ENCODE assay signal across 8 cellular contexts in genomic region chr6:131807644-131808459, GRCh38. TPM values are rescaled to one million over a fixed set of nuclear protein-coding genes. Genes with fewer than 3 reads are reported as not detected.
DNase-seq lines count a peak whose midpoint lies in the region; FAIRE-seq and TF ChIP-seq lines count a peak whose summit lies in the region.

TSS of gene ENPP1 (plus strand) at chr6:131808020. CDS start at chr6:131808036, 16 bp downstream.

- peak; percentile 75 for DNase-seq in Daoy (ENCODE audit: low read depth)
- peak; percentile 83 for DNase-seq in NCI-H146 treated with DMSO at 0.1 percent for 48 hours (lab: John Stamatoyannopoulos, UW; ENCODE audit: unreplicated experiment)
- DNase-seq in bronchial epithelial cell (ENCODE audit: low read depth): peak; percentile 20
- DNase-seq in immature natural killer cell: peak; percentile 38 to 51 (median 40)
- DNase-seq in OCI-M2 (lab: John Stamatoyannopoulos, UW; ENCODE audit: unreplicated experiment): no peak

- H3K36me3 ChIP-seq in HEK293 (ENCODE audit: control insufficient read depth in 2 of 2, insufficient read depth in 1 of 2, low read length in 2 of 2) (no peaks in the 10 kb centered on the region; a peak in 1 of 3 replicates), bronchial epithelial cell (ENCODE audit: control insufficient read depth, insufficient read depth, low read length) (no peaks in the 10 kb centered on the region)

- H3K4me1 Mint-ChIP-seq in immature natural killer cell: peaks cover 22 to 31% of the 10 kb centered on the region in 2 donors

- peak within 1 kb of the TSS; percentile 83 to 91 (median 87) for H3K4me3 Mint-ChIP-seq in immature natural killer cell

- H3K4me3 ChIP-seq in HEK293 (ENCODE audit: low read depth, low read length): peak within 1 kb of the TSS; percentile 58
- H3K4me3 ChIP-seq in bronchial epithelial cell (ENCODE audit: low read depth, low read length): peak within 1 kb of the TSS; percentile 47
- H3K4me3 ChIP-seq in skin epidermis: peak within 1 kb of the TSS; percentile 25 to 59 (median 40)

- peaks cover 3 to 7% (median 4%) of the 10 kb centered on the region in 3 donors for H3K27me3 Mint-ChIP-seq in immature natural killer cell (ENCODE audit: low read depth in 3 of 3)

- H3K36me3 Mint-ChIP-seq in immature natural killer cell: no peaks in the 10 kb centered on the region

- POLR2A ChIA-PET in HEK293 (lab: Yijun Ruan, JAX): interaction anchor here (0.6 to 1.8 kb wide), 5 partner anchors 10 to 143 kb away, joined by 3 to 9 read pairs (median 4); partner anchors contain the start of gene CCN2

- no peaks in the 10 kb centered on the region for H3K9me3 Mint-ChIP-seq in immature natural killer cell

- H3K27ac Mint-ChIP-seq in immature natural killer cell: peak within 1 kb of the TSS in 4 of 6 donors; percentile 12 to 30 (median 20)

- no peaks in the 10 kb centered on the region for H3K9me3 ChIP-seq in HEK293 (ENCODE audit: control insufficient read depth, insufficient read depth, low read depth, low read length)

- FAIRE-seq in bronchial epithelial cell (lab: Jason Lieb, UNC): no peak

- no peak; the same call in 1 of the 2 replicates for TF ChIP-seq CTCF in HEK293 (tag by site-specific recombination; IDR thresholded peaks at IDR 0.05)
- TF ChIP-seq CTCF in VCaP (conservative IDR thresholded peaks at IDR 0.05): peak; percentile 60
- no peak for TF ChIP-seq CTCF in bronchial epithelial cell (IDR thresholded peaks at IDR 0.05; ENCODE audit: insufficient read depth, low read length, severe bottlenecking)

- peaks cover 2% of the 10 kb centered on the region for H3K27me3 ChIP-seq in bronchial epithelial cell (ENCODE audit: control insufficient read depth, insufficient read depth, low read length)

- H3K27ac ChIP-seq in HEK293 (ENCODE audit: extremely low read depth, low read depth, low read length) (peak within 1 kb of the TSS; percentile 95), VCaP (peak within 1 kb of the TSS; percentile 66), skin epidermis (peak within 1 kb of the TSS in 10 of 21 experiments; percentile 16 to 79 (median 52))

- CTCF ChIA-PET in HEK293 (lab: Yijun Ruan, JAX): interaction anchor here (0.7 to 1.5 kb wide), 6 partner anchors 107 to 471 kb away, joined by 3 to 5 read pairs (median 3); partner anchors contain the start of gene MED23

- peaks cover 9% of the 10 kb centered on the region; the same call in 1 of the 2 replicates for H3K4me1 ChIP-seq in HEK293 (ENCODE audit: control insufficient read depth, insufficient read depth, low read length)

TF ChIP-seq in HEK293, 187 proteins besides CTCF, POLR2A, EP300 and RAD21 (continues in another document):
- no peak for TF ChIP-seq GFI1B (tag by site-specific recombination; IDR thresholded peaks at IDR 0.05)
- TF ChIP-seq ZNF621 (tag by site-specific recombination; IDR thresholded peaks at IDR 0.05): no peak
- TF ChIP-seq IKZF3 (tag by site-specific recombination; IDR thresholded peaks at IDR 0.05): 0 out of 2 replicates have a peak, but pooled peaks have one; percentile 22
- TF ChIP-seq ZNF426 (tag by site-specific recombination; IDR thresholded peaks at IDR 0.05): no peak
- TF ChIP-seq SCRT1 (tag by site-specific recombination; IDR thresholded peaks at IDR 0.05; ENCODE audit: borderline replicate concordance): 0 out of 2 replicates have a peak, but pooled peaks have one; percentile 17
- 0 out of 2 replicates have a peak, but pooled peaks have one; percentile 24 for TF ChIP-seq ZNF133 (tag by site-specific recombination; IDR thresholded peaks at IDR 0.05)
- no peak for TF ChIP-seq ZNF624 (tag by site-specific recombination; IDR thresholded peaks at IDR 0.05)
- peak; percentile 9; the same call in 1 of the 2 replicates for TF ChIP-seq ZIC2 (tag by site-specific recombination; IDR thresholded peaks at IDR 0.05)
- no peak for TF ChIP-seq ZNF19 (tag by site-specific recombination; IDR thresholded peaks at IDR 0.05; ENCODE audit: low read depth)
- TF ChIP-seq, protein P1, sequence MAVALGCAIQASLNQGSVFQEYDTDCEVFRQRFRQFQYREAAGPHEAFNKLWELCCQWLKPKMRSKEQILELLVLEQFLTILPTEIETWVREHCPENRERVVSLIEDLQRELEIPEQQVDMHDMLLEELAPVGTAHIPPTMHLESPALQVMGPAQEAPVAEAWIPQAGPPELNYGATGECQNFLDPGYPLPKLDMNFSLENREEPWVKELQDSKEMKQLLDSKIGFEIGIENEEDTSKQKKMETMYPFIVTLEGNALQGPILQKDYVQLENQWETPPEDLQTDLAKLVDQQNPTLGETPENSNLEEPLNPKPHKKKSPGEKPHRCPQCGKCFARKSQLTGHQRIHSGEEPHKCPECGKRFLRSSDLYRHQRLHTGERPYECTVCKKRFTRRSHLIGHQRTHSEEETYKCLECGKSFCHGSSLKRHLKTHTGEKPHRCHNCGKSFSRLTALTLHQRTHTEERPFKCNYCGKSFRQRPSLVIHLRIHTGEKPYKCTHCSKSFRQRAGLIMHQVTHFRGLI (tag by site-specific recombination; IDR thresholded peaks at IDR 0.05): peak; percentile 67; the same call in 1 of the 2 replicates
- TF ChIP-seq HIC1 (tag by site-specific recombination; IDR thresholded peaks at IDR 0.05): peak; percentile 71; the same call in 1 of the 2 replicates
- TF ChIP-seq ZSCAN30 (tag by site-specific recombination; IDR thresholded peaks at IDR 0.05): peak; percentile 53
- TF ChIP-seq GLI4 (tag by site-specific recombination; IDR thresholded peaks at IDR 0.05): 0 out of 2 replicates have a peak, but pooled peaks have one; percentile 40
- no peak for TF ChIP-seq ZNF701 (tag by site-specific recombination; IDR thresholded peaks at IDR 0.05)
- no peak for TF ChIP-seq ZNF302 (tag by site-specific recombination; IDR thresholded peaks at IDR 0.05; ENCODE audit: low read depth)
- TF ChIP-seq KLF10 (tag by site-specific recombination; IDR thresholded peaks at IDR 0.05): no peak
- TF ChIP-seq SP3 (tag by site-specific recombination; IDR thresholded peaks at IDR 0.05): peak; percentile 44; the same call in 1 of the 2 replicates
- TF ChIP-seq ZNF335 (tag by site-specific recombination; conservative IDR thresholded peaks at IDR 0.05): peak; percentile 18; the same call in 1 of the 2 replicates
- no peak for TF ChIP-seq ZNF362 (tag by site-specific recombination; IDR thresholded peaks at IDR 0.05)
- TF ChIP-seq TRIM28 (IDR thresholded peaks at IDR 0.05; ENCODE audit: borderline replicate concordance, low read length): no peak
- no peak for TF ChIP-seq ZNF138 (tag by site-specific recombination; IDR thresholded peaks at IDR 0.05; ENCODE audit: borderline replicate concordance)
- peak; percentile 59; the same call in 1 of the 2 replicates for TF ChIP-seq ZNF561 (tag by site-specific recombination; IDR thresholded peaks at IDR 0.05; ENCODE audit: borderline replicate concordance)
- peak; percentile 11; the same call in 1 of the 2 replicates for TF ChIP-seq ZNF596 (tag by site-specific recombination; IDR thresholded peaks at IDR 0.05)
- peak; percentile 60 for TF ChIP-seq GLIS1 (tag by site-specific recombination; IDR thresholded peaks at IDR 0.05)
- TF ChIP-seq ZNF585B (tag by site-specific recombination; IDR thresholded peaks at IDR 0.05): no peak
- no peak for TF ChIP-seq ZNF175 (tag by site-specific recombination; IDR thresholded peaks at IDR 0.05)

RNA-seq across cellular contexts. Expression of gene ENPP1, which starts in this region (rescaled TPM):
- total RNA-seq in Daoy (2014; rRNA removed; shearing (Covaris generic)): 5.3 and 5.4 TPM in 2 replicates
- under 0.01 and 0.26 TPM in 2 replicates for total RNA-seq in bronchial epithelial cell
- 1 to 10 TPM in 2 of 3 donors, under 1 TPM in 1; 0.29 to 2.5 (median 1.3) TPM for polyA plus RNA-seq in immature natural killer cell

Comparison
In these comparisons a context has a peak if more than half of its experiments do, and no peak if none do; other contexts are left out.
1. Peak in DNase-seq and H3K4me3 ChIP-seq in bronchial epithelial cell; RNA of the gene not detected or under 1 TPM.